Comparison of ENCODE assay signal across 8 cellular contexts in the genomic region with DNA sequence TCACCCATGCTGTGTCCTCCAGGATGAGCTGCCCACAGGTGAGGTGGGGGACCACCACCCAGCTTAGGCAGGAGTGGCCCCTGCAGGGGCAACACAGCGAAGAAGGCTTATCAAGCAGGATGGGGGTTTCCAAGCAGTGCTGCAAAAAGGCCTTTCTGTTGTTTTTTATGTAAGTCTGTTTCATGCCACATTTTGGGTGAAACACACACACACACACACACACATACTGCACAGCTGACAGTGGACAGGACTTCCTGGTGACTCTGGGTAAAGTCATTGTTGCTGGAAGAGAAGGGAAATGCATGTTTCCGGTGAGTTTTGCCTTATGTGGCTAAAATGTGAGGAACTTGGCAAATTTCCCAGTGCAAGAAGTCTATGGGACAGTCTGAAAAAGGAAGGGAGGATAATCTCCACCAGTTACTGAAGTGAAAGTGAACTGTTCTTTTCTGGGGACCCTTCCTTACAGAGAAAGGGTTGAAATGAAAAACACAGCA.
DNase-seq lines count a peak whose midpoint lies in the region; ATAC-seq lines count a peak whose summit lies in the region.

No MANE protein-coding gene starts in this region.

- H3K27ac Mint-ChIP-seq in activated naive CD4-positive, alpha-beta T cell treated with anti-CD3 and anti-CD28 coated beads for 36 hours = no peak overlapping the region
- no peak overlapping the region for H3K27ac Mint-ChIP-seq in activated T-helper 17 cell treated with anti-CD3 and anti-CD28 coated beads, Interleukin-2, amount 50 U/mL, for 72 hours

- H3K9me3 Mint-ChIP-seq in activated naive CD4-positive, alpha-beta T cell treated with anti-CD3 and anti-CD28 coated beads for 36 hours = peaks cover 3% of the 10 kb centered on the region
- peaks cover 4% of the 10 kb centered on the region for H3K9me3 Mint-ChIP-seq in activated T-helper 17 cell treated with anti-CD3 and anti-CD28 coated beads, Interleukin-2, amount 50 U/mL, for 72 hours

- intact Hi-C loops in activated naive CD4-positive, alpha-beta T cell treated with anti-CD3 and anti-CD28 coated beads for 36 hours (cut with micrococcal nuclease) = no loop called here
- intact Hi-C loops in cardiac septum (cut with DNase I) = no loop called here

- no peak overlapping the region for H3K4me3 Mint-ChIP-seq in activated naive CD4-positive, alpha-beta T cell treated with anti-CD3 and anti-CD28 coated beads for 36 hours
- no peak overlapping the region for H3K4me3 Mint-ChIP-seq in activated T-helper 17 cell treated with anti-CD3 and anti-CD28 coated beads, Interleukin-2, amount 50 U/mL, for 72 hours

- peaks cover 10% of the 10 kb centered on the region for H3K4me1 Mint-ChIP-seq in activated naive CD4-positive, alpha-beta T cell treated with anti-CD3 and anti-CD28 coated beads for 36 hours (ENCODE audit: low read depth)
- no peaks in the 10 kb centered on the region for H3K4me1 Mint-ChIP-seq in activated T-helper 17 cell treated with anti-CD3 and anti-CD28 coated beads, Interleukin-2, amount 50 U/mL, for 72 hours

- H3K36me3 Mint-ChIP-seq in activated naive CD4-positive, alpha-beta T cell treated with anti-CD3 and anti-CD28 coated beads for 36 hours (ENCODE audit: low read depth) = no peaks in the 10 kb centered on the region
- H3K36me3 Mint-ChIP-seq in activated T-helper 17 cell treated with anti-CD3 and anti-CD28 coated beads, Interleukin-2, amount 50 U/mL, for 72 hours (ENCODE audit: low read depth) = no peaks in the 10 kb centered on the region

- H3K27me3 Mint-ChIP-seq in activated naive CD4-positive, alpha-beta T cell treated with anti-CD3 and anti-CD28 coated beads for 36 hours (ENCODE audit: low read depth) = no peaks in the 10 kb centered on the region
- no peaks in the 10 kb centered on the region for H3K27me3 Mint-ChIP-seq in activated T-helper 17 cell treated with anti-CD3 and anti-CD28 coated beads, Interleukin-2, amount 50 U/mL, for 72 hours

- peak; percentile 51 for ATAC-seq in activated T-helper 17 cell treated with anti-CD3 and anti-CD28 coated beads, Interleukin-2, amount 50 U/mL, for 72 hours (replicated peaks)
- no peak for ATAC-seq in HG03095 (IDR thresholded peaks at IDR 0.05; ENCODE audit: unreplicated experiment)

- in situ Hi-C loops in KBM-7 (cut with MboI; ENCODE audit: low pct_unique_long_range_greater_than_20kb, low sequenced_read_pairs) = no loop called here

- peak; percentile 58 for DNase-seq in activated naive CD4-positive, alpha-beta T cell treated with anti-CD3 and anti-CD28 coated beads for 36 hours
- DNase-seq in activated naive CD4-positive, alpha-beta T cell treated with anti-CD3 and anti-CD28 coated beads, Interleukin-2, amount 50 U/mL, for 16 hours = no peak
- DNase-seq in KBM-7 (peak; percentile 98), cardiac septum (ENCODE audit: low spot score) (peak; percentile 73), skeletal muscle cell (ENCODE audit: low read depth) (peak; percentile 81), occipital lobe (lab: John Stamatoyannopoulos, UW) (no peak)

- no peak overlapping the region for H3K4me3 ChIP-seq in skeletal muscle cell (ENCODE audit: low read depth, low read length)

- CTCF ChIA-PET in activated naive CD4-positive, alpha-beta T cell treated with anti-CD3 and anti-CD28 coated beads for 36 hours (lab: Charles Lee) = no interaction called here

Comparison
In these comparisons a context has a peak if more than half of its experiments do, and no peak if none do; other contexts are left out.
1. DNase-seq: peak in activated naive CD4-positive, alpha-beta T cell treated with anti-CD3 and anti-CD28 coated beads for 36 hours (single experiment), KBM-7 (single experiment), cardiac septum (single experiment) and skeletal muscle cell (single experiment); none in activated naive CD4-positive, alpha-beta T cell treated with anti-CD3 and anti-CD28 coated beads, Interleukin-2, amount 50 U/mL, for 16 hours (single experiment) and occipital lobe (single experiment).